Comparison of ENCODE assay signal across 8 cellular contexts in genomic region chrX:131747173-131747572, GRCh38.
DNase-seq lines count a peak whose midpoint lies in the region; ATAC-seq and TF ChIP-seq lines count a peak whose summit lies in the region.

No MANE protein-coding gene starts in this region.

- H3K27me3 ChIP-seq in right atrium auricular region, result no peaks in the 10 kb centered on the region

- H3K4me1 Mint-ChIP-seq in HFFc6 (ENCODE audit: low read depth), result peaks cover 21% of the 10 kb centered on the region; the same call in 1 of the 2 replicates
- H3K4me1 Mint-ChIP-seq in activated CD4-positive, alpha-beta memory T cell treated with anti-CD3 and anti-CD28 coated beads for 36 hours (ENCODE audit: low read depth), result no peaks in the 10 kb centered on the region

- H3K9me3 ChIP-seq in right atrium auricular region, result no peaks in the 10 kb centered on the region

- CTCF ChIA-PET in activated CD4-positive, alpha-beta memory T cell treated with anti-CD3 and anti-CD28 coated beads for 36 hours (lab: Charles Lee), result no interaction called here

- intact Hi-C loops in activated CD4-positive, alpha-beta memory T cell treated with anti-CD3 and anti-CD28 coated beads for 36 hours (cut with micrococcal nuclease), result no loop called here

- no peak for TF ChIP-seq CTCF in HFFc6 (IDR thresholded peaks at IDR 0.05)
- peak in 1 of 2 donors; percentile 61 for TF ChIP-seq CTCF in right atrium auricular region (IDR thresholded peaks at IDR 0.05)

- no peak for ATAC-seq in HG03457 (IDR thresholded peaks at IDR 0.05; ENCODE audit: unreplicated experiment)

- peak overlapping the region; percentile 82; the same call in 1 of the 2 replicates for H3K27ac Mint-ChIP-seq in HFFc6
- no peak overlapping the region for H3K27ac Mint-ChIP-seq in activated CD4-positive, alpha-beta memory T cell treated with anti-CD3 and anti-CD28 coated beads for 36 hours

- DNase-seq in DMS53 (lab: John Stamatoyannopoulos, UW) (peak; percentile 87), HFFc6 (no peak), RPMI8226 (peak; percentile 92), right atrium auricular region (ENCODE audit: low spot score) (no peak), SKM-1 (lab: John Stamatoyannopoulos, UW; ENCODE audit: unreplicated experiment) (no peak), NCI-H2107 treated with DMSO at 0.1 percent for 48 hours (lab: John Stamatoyannopoulos, UW; ENCODE audit: unreplicated experiment) (no peak)
- no peak for DNase-seq in activated CD4-positive, alpha-beta memory T cell treated with anti-CD3 and anti-CD28 coated beads for 36 hours

- H3K27ac ChIP-seq in right atrium auricular region, result peak overlapping the region; percentile 65 to 73

- H3K4me1 ChIP-seq in right atrium auricular region, result no peaks in the 10 kb centered on the region

- no peaks in the 10 kb centered on the region for H3K9me3 Mint-ChIP-seq in HFFc6
- H3K9me3 Mint-ChIP-seq in activated CD4-positive, alpha-beta memory T cell treated with anti-CD3 and anti-CD28 coated beads for 36 hours, result no peaks in the 10 kb centered on the region

- no peaks in the 10 kb centered on the region for H3K36me3 Mint-ChIP-seq in HFFc6 (ENCODE audit: low read depth)
- H3K36me3 Mint-ChIP-seq in activated CD4-positive, alpha-beta memory T cell treated with anti-CD3 and anti-CD28 coated beads for 36 hours, result peaks cover 21% of the 10 kb centered on the region

- POLR2A ChIA-PET in activated CD4-positive, alpha-beta memory T cell treated with anti-CD3 and anti-CD28 coated beads for 36 hours (lab: Charles Lee), result no interaction called here

- no peaks in the 10 kb centered on the region; the same call in 1 of the 2 replicates for H3K27me3 Mint-ChIP-seq in HFFc6 (ENCODE audit: insufficient read depth)
- no peaks in the 10 kb centered on the region for H3K27me3 Mint-ChIP-seq in activated CD4-positive, alpha-beta memory T cell treated with anti-CD3 and anti-CD28 coated beads for 36 hours

- peak overlapping the region; percentile 43 to 53 for H3K4me3 ChIP-seq in right atrium auricular region

- peak overlapping the region; percentile 79; the same call in 1 of the 2 replicates for H3K4me3 Mint-ChIP-seq in HFFc6
- H3K4me3 Mint-ChIP-seq in activated CD4-positive, alpha-beta memory T cell treated with anti-CD3 and anti-CD28 coated beads for 36 hours, result no peak overlapping the region

- no peaks in the 10 kb centered on the region for H3K36me3 ChIP-seq in right atrium auricular region

Comparison
In these comparisons a context has a peak if more than half of its experiments do, and no peak if none do; other contexts are left out.
1. DNase-seq: peak in DMS53 (single experiment) and RPMI8226 (single experiment); none in HFFc6 (single experiment), right atrium auricular region (single experiment), SKM-1 (single experiment), NCI-H2107 treated with DMSO at 0.1 percent for 48 hours (single experiment) and activated CD4-positive, alpha-beta memory T cell treated with anti-CD3 and anti-CD28 coated beads for 36 hours (single experiment).